ENCODE assay signal across 13 cellular contexts in the genomic region with DNA sequence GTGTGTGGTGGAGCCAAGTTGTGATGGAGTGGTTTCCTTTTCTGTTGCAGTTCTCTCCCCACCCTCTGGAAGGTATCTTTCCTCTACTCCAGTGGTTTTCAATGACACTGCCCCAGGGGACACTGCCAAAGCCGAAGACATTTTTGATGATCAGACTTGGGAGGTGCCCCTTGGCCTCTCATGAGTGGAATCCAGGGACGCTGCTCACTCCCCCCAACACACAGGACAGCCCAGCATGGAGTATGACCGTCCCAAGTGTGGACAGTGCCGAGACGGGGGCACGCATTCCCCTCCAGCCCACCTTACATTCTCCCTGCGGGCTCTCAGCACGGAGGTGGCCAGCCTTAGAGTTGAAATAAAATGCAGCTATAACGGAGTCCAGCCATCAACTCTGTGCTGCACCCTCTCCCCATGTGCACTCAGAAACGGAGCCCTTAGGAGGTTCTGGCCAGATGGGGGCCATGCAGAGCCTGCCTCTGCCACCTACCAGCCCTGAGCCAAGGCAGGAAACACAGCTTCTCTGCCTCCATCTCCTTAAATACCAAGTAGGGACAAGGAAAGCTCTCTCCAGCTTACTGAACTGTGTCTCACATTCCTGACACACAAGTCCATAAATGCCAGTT.
DNase-seq lines count a peak whose midpoint lies in the region; ATAC-seq, FAIRE-seq and TF ChIP-seq lines count a peak whose summit lies in the region.
"Had no signal": no experiment of that assay in that cellular context is flagged by ENCODE, and none has a peak within 500 bp of the region (broad histone marks: within the 10 kb centered on the region; RNA-seq: fewer than 3 reads in every experiment).

No MANE protein-coding gene starts in this region.

- peak overlapping the region; percentile 28 for H3K27ac Mint-ChIP-seq in activated naive CD8-positive, alpha-beta T cell
- H3K27ac Mint-ChIP-seq in activated naive CD8-positive, alpha-beta T cell treated with anti-CD3 and anti-CD28 coated beads for 36 hours = no peak overlapping the region
- H3K27ac Mint-ChIP-seq in activated B cell treated with CpG ODN at 0.5 μM for 24 hours = no peak overlapping the region

- H3K4me3 Mint-ChIP-seq in activated naive CD8-positive, alpha-beta T cell = no peak overlapping the region
- H3K4me3 Mint-ChIP-seq in activated naive CD8-positive, alpha-beta T cell treated with anti-CD3 and anti-CD28 coated beads for 36 hours = no peak overlapping the region
- H3K4me3 Mint-ChIP-seq in activated B cell treated with CpG ODN at 0.5 μM for 24 hours = peak overlapping the region; percentile 48

- H3K27me3 ChIP-seq in keratinocyte (ENCODE audit: control insufficient read depth, extremely low read depth, insufficient read depth, low read length) = no peaks in the 10 kb centered on the region
- no peaks in the 10 kb centered on the region for H3K27me3 ChIP-seq in thyroid gland
- H3K27me3 ChIP-seq: foreskin keratinocyte had no signal

- H3K27ac ChIP-seq in keratinocyte (ENCODE audit: control insufficient read depth, insufficient read depth, low read length) (no peak overlapping the region), thyroid gland (peak overlapping the region; percentile 45 to 86 (median 83))
- H3K27ac ChIP-seq: foreskin keratinocyte had no signal

- DNase-seq in activated naive CD8-positive, alpha-beta T cell treated with anti-CD3 and anti-CD28 coated beads for 36 hours = no peak
- DNase-seq in activated B cell treated with CpG ODN at 0.5 μM for 24 hours (no peak), keratinocyte (ENCODE audit: low read depth, low spot score) (no peak), thyroid gland (peak; percentile 71 to 72), NCI-H82 treated with DMSO at 0.1 percent for 48 hours (lab: John Stamatoyannopoulos, UW; ENCODE audit: unreplicated experiment) (no peak), NK-92 (lab: John Stamatoyannopoulos, UW; ENCODE audit: unreplicated experiment) (no peak), NCI-H1436 (lab: John Stamatoyannopoulos, UW) (no peak)
- DNase-seq: dermis blood vessel endothelial cell, foreskin keratinocyte, Karpas-422, kidney, NCI-H2081 had no signal

- H3K9ac ChIP-seq in keratinocyte (ENCODE audit: control insufficient read depth, extremely low read depth, insufficient read depth, low read length) = no peak overlapping the region

- POLR2A ChIA-PET in activated B cell treated with CpG ODN at 0.5 μM for 24 hours (lab: Charles Lee) = no interaction called here

- 42 to 48% methylated on average over 10 of the region's 10 CpGs for WGBS in thyroid gland, 2 donors

- TF ChIP-seq POLR2A in thyroid gland (IDR thresholded peaks at IDR 0.05) = peak in 1 of 2 donors; percentile 48

- no peaks in the 10 kb centered on the region for H3K79me2 ChIP-seq in keratinocyte (ENCODE audit: control insufficient read depth, insufficient read depth, low read length)

- H3K9me3 Mint-ChIP-seq in activated naive CD8-positive, alpha-beta T cell (ENCODE audit: low read depth) = no peaks in the 10 kb centered on the region
- H3K9me3 Mint-ChIP-seq in activated naive CD8-positive, alpha-beta T cell treated with anti-CD3 and anti-CD28 coated beads for 36 hours = peaks cover 4% of the 10 kb centered on the region
- no peaks in the 10 kb centered on the region for H3K9me3 Mint-ChIP-seq in activated B cell treated with CpG ODN at 0.5 μM for 24 hours

- H3K27me3 Mint-ChIP-seq in activated naive CD8-positive, alpha-beta T cell = peaks cover 4% of the 10 kb centered on the region
- H3K27me3 Mint-ChIP-seq in activated naive CD8-positive, alpha-beta T cell treated with anti-CD3 and anti-CD28 coated beads for 36 hours = peaks cover 3% of the 10 kb centered on the region
- peaks cover 11% of the 10 kb centered on the region for H3K27me3 Mint-ChIP-seq in activated B cell treated with CpG ODN at 0.5 μM for 24 hours

- peak overlapping the region; percentile 68 for H3K4me2 ChIP-seq in keratinocyte (ENCODE audit: control insufficient read depth, extremely low read depth, insufficient read depth, low read depth, low read length)

- H3K4me3 ChIP-seq in keratinocyte (ENCODE audit: control insufficient read depth in 2 of 3, extremely low read depth in 1 of 3, insufficient read depth in 2 of 3, low read depth in 1 of 3, low read length in 3 of 3) = peak overlapping the region in 1 of 3 experiments; percentile 43
- no peak overlapping the region for H3K4me3 ChIP-seq in thyroid gland (replicated peaks in 1 of 3)

- intact Hi-C loops in activated B cell treated with CpG ODN at 0.5 μM for 24 hours (cut with micrococcal nuclease) (no loop called here), thyroid gland (cut with DNase I) (no loop called here)

- H3K9me1 ChIP-seq in keratinocyte (ENCODE audit: control insufficient read depth, extremely low read depth, insufficient read depth, low read length) = no peaks in the 10 kb centered on the region

- H2AFZ ChIP-seq in keratinocyte (ENCODE audit: control insufficient read depth, low read length) = no peak overlapping the region

- CTCF ChIA-PET in activated B cell treated with CpG ODN at 0.5 μM for 24 hours (lab: Charles Lee) = no interaction called here

- H3K36me3 ChIP-seq in keratinocyte (ENCODE audit: control insufficient read depth in 2 of 2, extremely low read depth in 1 of 2, insufficient read depth in 2 of 2, low read length in 2 of 2) (no peaks in the 10 kb centered on the region), thyroid gland (no peaks in the 10 kb centered on the region)

- H3K9me3 ChIP-seq in keratinocyte (ENCODE audit: control insufficient read depth, low read depth, low read length) (no peaks in the 10 kb centered on the region), thyroid gland (no peaks in the 10 kb centered on the region)

- dilution Hi-C loops in keratinocyte (cut with MboI; ENCODE audit: extremely low pct_ligation_motif_present, low sequenced_read_pairs) = no loop called here

- no peaks in the 10 kb centered on the region for H3K36me3 Mint-ChIP-seq in activated naive CD8-positive, alpha-beta T cell
- no peaks in the 10 kb centered on the region for H3K36me3 Mint-ChIP-seq in activated naive CD8-positive, alpha-beta T cell treated with anti-CD3 and anti-CD28 coated beads for 36 hours
- no peaks in the 10 kb centered on the region for H3K36me3 Mint-ChIP-seq in activated B cell treated with CpG ODN at 0.5 μM for 24 hours (ENCODE audit: low read depth)

- peaks cover 11% of the 10 kb centered on the region for H3K4me1 ChIP-seq in keratinocyte (ENCODE audit: control insufficient read depth, extremely low read depth, insufficient read depth, low read length)
- peaks cover 26 to 29% of the 10 kb centered on the region in 2 donors for H3K4me1 ChIP-seq in thyroid gland
- H3K4me1 ChIP-seq: foreskin keratinocyte had no signal

- H4K20me1 ChIP-seq in keratinocyte (ENCODE audit: control insufficient read depth, extremely low read depth, insufficient read depth, low read length) = no peaks in the 10 kb centered on the region

- TF ChIP-seq CTCF in activated B cell treated with CpG ODN at 0.5 μM for 24 hours (IDR thresholded peaks at IDR 0.05) = no peak
- TF ChIP-seq CTCF in keratinocyte (optimal IDR thresholded peaks at IDR 0.05 in 1 of 3, IDR thresholded peaks at IDR 0.05 in 1 of 3, conservative IDR thresholded peaks at IDR 0.05 in 1 of 3; ENCODE audit: extremely low read depth in 1 of 3, insufficient read depth in 2 of 3, low read length in 3 of 3) = peak in 1 of 3 experiments; percentile 6
- TF ChIP-seq CTCF in thyroid gland (IDR thresholded peaks at IDR 0.05) = peak in 3 of 6 experiments; percentile 5 to 45 (median 20)

- ATAC-seq in activated B cell treated with CpG ODN at 0.5 μM for 24 hours (ENCODE audit: low read depth) = no peak
- ATAC-seq: foreskin keratinocyte had no signal

- FAIRE-seq in keratinocyte (lab: Jason Lieb, UNC) = no peak
- FAIRE-seq: kidney had no signal

- H3K4me1 Mint-ChIP-seq in activated naive CD8-positive, alpha-beta T cell (ENCODE audit: low read depth) = peaks cover 14% of the 10 kb centered on the region
- peaks cover 10% of the 10 kb centered on the region for H3K4me1 Mint-ChIP-seq in activated naive CD8-positive, alpha-beta T cell treated with anti-CD3 and anti-CD28 coated beads for 36 hours
- H3K4me1 Mint-ChIP-seq in activated B cell treated with CpG ODN at 0.5 μM for 24 hours = peaks cover 12% of the 10 kb centered on the region

Comparison
In these comparisons a context has a peak if more than half of its experiments do, and no peak if none do; other contexts are left out.
1. DNase-seq: peak in thyroid gland (2 of 2); none in activated naive CD8-positive, alpha-beta T cell treated with anti-CD3 and anti-CD28 coated beads for 36 hours (single experiment), activated B cell treated with CpG ODN at 0.5 μM for 24 hours (single experiment), keratinocyte (single experiment), NCI-H82 treated with DMSO at 0.1 percent for 48 hours (single experiment), NK-92 (single experiment) and NCI-H1436 (single experiment).